ENCODE assay signal across 22 cellular contexts in genomic region chr4:48590884-48591283, GRCh38.
"Had no signal": no experiment of that assay in that cellular context is flagged by ENCODE, and none has a peak within 500 bp of the region (broad histone marks: within the 10 kb centered on the region; RNA-seq: fewer than 3 reads in every experiment).

No MANE protein-coding gene starts in this region.

- ATAC-seq: esophagus mucosa, right lobe of liver, SK-N-SH treated with all-trans-retinoic acid at 6 μM for 48 hours had no signal

- H3K36me3 ChIP-seq: uterus had no signal

- H3K27ac ChIP-seq: adrenal gland, ascending aorta, brain microvascular endothelial cell, hepatocyte, left ventricle myocardium inferior, right lobe of liver, skin epidermis, uterus had no signal

- H3K4me3 ChIP-seq: adrenal gland, ascending aorta, hepatocyte, left ventricle myocardium inferior, right lobe of liver, skin epidermis, uterus had no signal

- H3K9me3 ChIP-seq: adrenal gland, ascending aorta, left ventricle myocardium inferior, right lobe of liver, uterus had no signal

- H3K27me3 ChIP-seq: adrenal gland, ascending aorta, brain microvascular endothelial cell, hepatocyte, right lobe of liver, uterus had no signal

- DNase-seq: activated T-cell treated with anti-CD3 and anti-CD28 coated beads for 4 hours; adrenal gland; brain microvascular endothelial cell; central memory CD4-positive, alpha-beta T cell; effector memory CD4-positive, alpha-beta T cell; foreskin melanocyte; glutamatergic neuron; immature natural killer cell; left ventricle myocardium inferior; mammary epithelial cell; midbrain; occipital lobe; right lobe of liver; stimulated activated CD4-positive, alpha-beta T cell treated with anti-CD3 and anti-CD28 coated beads, Interleukin-1b, Interleukin-23, amount 100 ng/mL, for 48 hours; T-helper 9 cell; uterus had no signal

- H3K9me3 Mint-ChIP-seq: neural crest cell had no signal

- H3K4me3 Mint-ChIP-seq: immature natural killer cell, neural crest cell had no signal

- H3K4me1 ChIP-seq: adrenal gland, ascending aorta, right lobe of liver, uterus had no signal
